Comparison of ENCODE assay signal across 22 cellular contexts in genomic region chr3:116052602-116053001, GRCh38.
DNase-seq lines count a peak whose midpoint lies in the region; ATAC-seq, FAIRE-seq and TF ChIP-seq lines count a peak whose summit lies in the region.
"Had no signal": no experiment of that assay in that cellular context is flagged by ENCODE, and none has a peak within 500 bp of the region (broad histone marks: within the 10 kb centered on the region; RNA-seq: fewer than 3 reads in every experiment).

No MANE protein-coding gene starts in this region.

- H3K18ac ChIP-seq in trophoblast cell (ENCODE audit: low read length) = no peak overlapping the region

- H3K4me1 Mint-ChIP-seq in glutamatergic neuron (ENCODE audit: low read depth, unreplicated experiment) = peaks cover 32% of the 10 kb centered on the region

- no peak overlapping the region for H3K4ac ChIP-seq in trophoblast cell (ENCODE audit: low read depth, low read length)

- H3K23ac ChIP-seq in trophoblast cell (ENCODE audit: low read length) = peak overlapping the region; percentile 66

- H3K9me3 Mint-ChIP-seq in glutamatergic neuron (ENCODE audit: unreplicated experiment) = no peaks in the 10 kb centered on the region
- H3K9me3 Mint-ChIP-seq: CD8-positive, alpha-beta T cell had no signal

- H3K9ac ChIP-seq in trophoblast cell (ENCODE audit: low read length) = no peak overlapping the region
- H3K9ac ChIP-seq: BLaER1 treated with 17β-estradiol and CSF1 and Interleukin-3, amounts not matched to agents 10 nM and 100 nM had no signal

- H2AK5ac ChIP-seq in trophoblast cell (ENCODE audit: low read length) = no peak overlapping the region

- H3K36me3 ChIP-seq in trophoblast cell (ENCODE audit: control insufficient read depth in 1 of 2, insufficient read depth in 2 of 2, low read length in 2 of 2) (no peaks in the 10 kb centered on the region), HAP-1 (replicated peaks) (no peaks in the 10 kb centered on the region)
- H3K36me3 ChIP-seq: BLaER1 treated with 17β-estradiol and CSF1 and Interleukin-3, amounts not matched to agents 10 nM and 100 nM had no signal

- no peaks in the 10 kb centered on the region for H3K9me3 ChIP-seq in trophoblast cell (ENCODE audit: insufficient read depth, low read depth, low read length)
- no peaks in the 10 kb centered on the region for H3K9me3 ChIP-seq in HAP-1
- H3K9me3 ChIP-seq: A549; BLaER1 treated with 17β-estradiol and CSF1 and Interleukin-3, amounts not matched to agents 10 nM and 100 nM; Caco-2 had no signal

- no peak overlapping the region for H4K8ac ChIP-seq in trophoblast cell (ENCODE audit: low read depth, low read length)

- H4K91ac ChIP-seq in trophoblast cell (ENCODE audit: low read depth, low read length) = no peak overlapping the region

- peaks cover 2% of the 10 kb centered on the region for H3K27me3 Mint-ChIP-seq in glutamatergic neuron (ENCODE audit: unreplicated experiment)
- H3K27me3 Mint-ChIP-seq: B cell; CD4-positive, alpha-beta T cell had no signal

- H2AFZ ChIP-seq in trophoblast cell (ENCODE audit: insufficient read depth, low read length, poor library complexity) = no peak overlapping the region

- no peaks in the 10 kb centered on the region for H3K4me1 ChIP-seq in trophoblast cell (ENCODE audit: control insufficient read depth in 1 of 2, insufficient read depth in 2 of 2, low read length in 2 of 2)
- H3K4me1 ChIP-seq in HAP-1 = no peaks in the 10 kb centered on the region
- H3K4me1 ChIP-seq: A549; BLaER1 treated with 17β-estradiol and CSF1 and Interleukin-3, amounts not matched to agents 10 nM and 100 nM; Caco-2 had no signal

- WGBS in trophoblast cell (ENCODE audit: extremely low coverage, insufficient coverage, insufficient read length) = no CpG with 5 or more reads among the region's 3 CpGs

- no peak overlapping the region for H3K27ac ChIP-seq in trophoblast cell (ENCODE audit: low read depth, low read length)
- H3K27ac ChIP-seq: 22Rv1; A549; BLaER1 treated with 17β-estradiol and CSF1 and Interleukin-3, amounts not matched to agents 10 nM and 100 nM; C4-2B had no signal

- no peaks in the 10 kb centered on the region for H3K36me3 Mint-ChIP-seq in glutamatergic neuron (ENCODE audit: unreplicated experiment)
- H3K36me3 Mint-ChIP-seq: CD8-positive, alpha-beta T cell had no signal

- H3K4me3 ChIP-seq in trophoblast cell (ENCODE audit: low read depth, low read length) (no peak overlapping the region), HAP-1 (no peak overlapping the region)
- H3K4me3 ChIP-seq: A549; BLaER1 treated with 17β-estradiol and CSF1 and Interleukin-3, amounts not matched to agents 10 nM and 100 nM; GM12878 had no signal

- ATAC-seq in GM21526 (IDR thresholded peaks at IDR 0.05; ENCODE audit: low FRiP score, unreplicated experiment) = no peak
- ATAC-seq: A549; CD8-positive, alpha-beta T cell; GM12878 had no signal

- no peak overlapping the region for H2BK12ac ChIP-seq in trophoblast cell (ENCODE audit: low read length)

- H3K27me3 ChIP-seq in trophoblast cell (ENCODE audit: insufficient read depth, low read length) = no peaks in the 10 kb centered on the region
- H3K27me3 ChIP-seq in HAP-1 (ENCODE audit: low read depth) = peaks cover 2% of the 10 kb centered on the region; the same call in 1 of the 2 replicates
- H3K27me3 ChIP-seq: BLaER1 treated with 17β-estradiol and CSF1 and Interleukin-3, amounts not matched to agents 10 nM and 100 nM had no signal

- H3K4me2 ChIP-seq in trophoblast cell (ENCODE audit: low read length) = no peak overlapping the region
- H3K4me2 ChIP-seq: A549; BLaER1 treated with 17β-estradiol and CSF1 and Interleukin-3, amounts not matched to agents 10 nM and 100 nM had no signal

- H3K14ac ChIP-seq in trophoblast cell (ENCODE audit: low read length) = no peak overlapping the region

- H3K27ac Mint-ChIP-seq in glutamatergic neuron (ENCODE audit: unreplicated experiment) = peak overlapping the region; percentile 28
- H3K27ac Mint-ChIP-seq: B cell; CD4-positive, alpha-beta T cell; CD8-positive, alpha-beta T cell had no signal

- no peak for FAIRE-seq in GM19239 (lab: Jason Lieb, UNC)
- FAIRE-seq: D721Med, GM12878, GM12892, GM18507 had no signal

- peak; percentile 60 for DNase-seq in G401 (ENCODE audit: low spot score)
- DNase-seq in glutamatergic neuron = no peak
- no peak for DNase-seq in trophoblast cell
- no peak for DNase-seq in GM19239 (ENCODE audit: insufficient read length, low spot score)
- no peak for DNase-seq in HAP-1 (ENCODE audit: low spot score in 2 of 2)
- DNase-seq: AML-193; Caco-2; Calu3; CD4-positive, alpha-beta T cell; CD8-positive, alpha-beta T cell; DMS79 treated with DMSO at 0.1 percent for 48 hours; GDM1 had no signal

- no peak for TF ChIP-seq CTCF in glutamatergic neuron (IDR thresholded peaks at IDR 0.05; ENCODE audit: partially characterized antibody, unreplicated experiment)

- no peak overlapping the region for H2BK5ac ChIP-seq in trophoblast cell (ENCODE audit: low read depth, low read length, poor library complexity)

- H4K12ac ChIP-seq in trophoblast cell (ENCODE audit: low read depth, low read length) = no peak overlapping the region

- no peak overlapping the region for H3K4me3 Mint-ChIP-seq in glutamatergic neuron (ENCODE audit: unreplicated experiment)
- H3K4me3 Mint-ChIP-seq: B cell; CD4-positive, alpha-beta T cell; CD8-positive, alpha-beta T cell had no signal

- H3K79me2 ChIP-seq in trophoblast cell (ENCODE audit: control insufficient read depth, insufficient read depth, low read length, poor library complexity) = no peaks in the 10 kb centered on the region

- no peaks in the 10 kb centered on the region for H3K79me1 ChIP-seq in trophoblast cell (ENCODE audit: low read length)

- H2BK120ac ChIP-seq in trophoblast cell (ENCODE audit: insufficient read depth, low read length, poor library complexity) = no peak overlapping the region

- in situ Hi-C loops in G401 (cut with HindIII; ENCODE audit: low sequenced_read_pairs) (no loop called here), HAP-1 (cut with MboI; ENCODE audit: low sequenced_read_pairs) (no loop called here)
